In the genomic region with DNA sequence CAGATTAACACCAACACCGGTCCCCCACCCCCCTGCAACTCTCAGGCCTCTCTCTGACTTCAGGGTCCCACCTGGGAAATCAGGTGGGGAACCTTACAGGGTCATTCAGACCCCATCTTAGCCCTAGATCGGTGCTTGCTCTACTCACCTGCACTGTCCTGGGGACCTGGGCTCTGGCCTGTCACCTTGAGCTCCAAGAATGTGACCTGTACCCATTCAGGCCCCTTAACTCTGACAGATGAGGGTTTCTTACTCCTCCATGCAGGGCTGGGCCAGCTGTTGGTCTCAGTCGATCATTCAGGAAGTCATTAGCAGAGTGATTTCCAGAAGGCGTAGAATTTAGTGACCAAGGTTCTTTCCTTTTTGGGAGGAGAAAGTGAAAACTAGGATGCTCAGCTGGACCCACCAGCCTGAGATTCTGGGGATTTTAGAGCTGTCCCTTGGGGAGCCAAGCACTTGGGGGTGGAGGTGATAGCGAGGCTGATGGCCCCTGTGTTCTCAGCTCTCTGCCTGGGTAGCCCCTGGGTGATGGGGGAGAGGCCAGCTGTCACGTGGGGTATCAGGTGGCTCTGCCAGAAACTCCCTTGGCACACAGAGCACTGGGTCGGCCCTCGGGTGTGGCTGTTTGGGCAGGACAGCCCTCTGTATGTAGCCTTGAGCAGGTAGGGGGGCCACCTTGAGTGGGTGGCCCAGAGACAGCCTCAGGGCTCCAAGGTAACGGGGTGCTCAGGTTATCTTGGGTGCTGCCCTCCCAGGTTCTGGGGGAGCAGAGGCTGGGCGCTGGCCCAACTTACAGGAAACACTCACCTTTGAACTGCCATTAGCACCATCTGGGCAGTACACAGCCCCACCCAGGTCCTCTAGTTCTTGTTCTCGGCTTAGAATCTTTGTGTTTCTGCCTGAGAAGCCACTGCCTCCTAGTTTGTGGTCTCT, we compare ENCODE assay signal across 1 cellular context.
A peak's percentile ranks its signal among the peaks of the same experiment; 100 is the strongest.
TF ChIP-seq lines count a peak whose summit lies in the region.

No MANE protein-coding gene starts in this region.

TF ChIP-seq in IMR-90, 13 proteins besides CTCF, POLR2A, EP300 and RAD21:
- TF ChIP-seq USF2 (IDR thresholded peaks at IDR 0.05; ENCODE audit: low read depth, low read length) (peak; percentile 83), CEBPB (IDR thresholded peaks at IDR 0.05; ENCODE audit: low read depth, low read length) (no peak)
TF ChIP-seq in IMR-90: peak in this region for 1.
